In the genomic region with DNA sequence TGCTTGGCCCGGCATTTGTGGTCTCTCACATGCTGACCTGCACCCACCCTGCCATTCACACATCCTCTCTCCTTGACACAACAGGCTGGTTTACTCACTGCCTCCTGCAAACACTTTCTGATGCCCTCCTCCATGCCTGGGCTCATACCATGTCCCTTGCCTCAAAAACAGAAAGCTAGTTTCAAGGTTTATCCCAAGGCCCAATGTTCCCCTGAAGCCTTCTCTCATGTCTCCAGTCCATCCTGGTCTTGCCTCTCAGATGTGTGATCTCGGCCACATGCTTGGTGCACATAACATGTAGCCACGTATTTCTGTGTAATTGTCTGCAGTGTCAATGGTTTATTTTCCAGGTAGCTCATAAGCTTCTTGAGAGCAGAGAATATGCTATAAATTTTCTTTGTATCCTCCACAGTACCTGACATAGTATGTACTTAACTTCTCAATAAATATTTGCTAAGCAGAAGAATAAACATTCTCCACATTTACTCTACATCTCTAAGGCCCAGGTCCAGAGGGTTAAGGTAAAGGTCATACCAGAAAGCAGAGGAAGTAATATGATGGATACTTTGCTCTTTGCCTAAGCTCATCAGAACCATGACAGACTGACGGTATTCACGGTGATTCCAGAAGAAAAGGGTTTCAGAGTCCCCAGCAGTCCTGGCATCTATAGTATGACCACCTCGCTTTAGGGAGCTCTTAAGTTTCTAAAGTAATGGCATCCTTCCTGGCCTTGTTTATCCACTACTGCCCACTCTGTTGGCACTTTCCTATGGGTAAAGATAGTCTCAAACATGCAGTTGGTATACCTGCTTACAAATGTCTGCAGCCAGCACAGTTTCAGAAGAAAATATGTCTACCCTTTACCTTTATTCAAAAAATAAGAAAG, we compare ENCODE assay signal across 1 cellular context.
TF ChIP-seq lines count a peak whose summit lies in the region.

No MANE protein-coding gene starts in this region.

TF ChIP-seq in IMR-90, 13 proteins besides CTCF, POLR2A, EP300 and RAD21:
- TF ChIP-seq MXI1 (IDR thresholded peaks at IDR 0.05; ENCODE audit: borderline replicate concordance, low read depth, low read length) (no peak), SMC3 (IDR thresholded peaks at IDR 0.05; ENCODE audit: low read depth, low read length) (no peak), CEBPB (IDR thresholded peaks at IDR 0.05; ENCODE audit: low read depth, low read length) (no peak), MAZ (IDR thresholded peaks at IDR 0.05; ENCODE audit: borderline replicate concordance, low read depth, low read length) (no peak), CHD1 (IDR thresholded peaks at IDR 0.05; ENCODE audit: low read depth, low read length) (no peak), FOS (IDR thresholded peaks at IDR 0.05; ENCODE audit: low read depth, low read length) (no peak), MAFK (IDR thresholded peaks at IDR 0.05; ENCODE audit: low read depth, low read length) (no peak), RFX5 (IDR thresholded peaks at IDR 0.05; ENCODE audit: low read depth, low read length) (no peak), BHLHE40 (IDR thresholded peaks at IDR 0.05; ENCODE audit: low read depth, low read length) (no peak), RCOR1 (IDR thresholded peaks at IDR 0.05; ENCODE audit: insufficient replicate concordance, low read length) (no peak)
- TF ChIP-seq, protein P1, sequence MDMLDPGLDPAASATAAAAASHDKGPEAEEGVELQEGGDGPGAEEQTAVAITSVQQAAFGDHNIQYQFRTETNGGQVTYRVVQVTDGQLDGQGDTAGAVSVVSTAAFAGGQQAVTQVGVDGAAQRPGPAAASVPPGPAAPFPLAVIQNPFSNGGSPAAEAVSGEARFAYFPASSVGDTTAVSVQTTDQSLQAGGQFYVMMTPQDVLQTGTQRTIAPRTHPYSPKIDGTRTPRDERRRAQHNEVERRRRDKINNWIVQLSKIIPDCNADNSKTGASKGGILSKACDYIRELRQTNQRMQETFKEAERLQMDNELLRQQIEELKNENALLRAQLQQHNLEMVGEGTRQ (IDR thresholded peaks at IDR 0.05; ENCODE audit: low read depth, low read length) = no peak
- TF ChIP-seq, protein P2, sequence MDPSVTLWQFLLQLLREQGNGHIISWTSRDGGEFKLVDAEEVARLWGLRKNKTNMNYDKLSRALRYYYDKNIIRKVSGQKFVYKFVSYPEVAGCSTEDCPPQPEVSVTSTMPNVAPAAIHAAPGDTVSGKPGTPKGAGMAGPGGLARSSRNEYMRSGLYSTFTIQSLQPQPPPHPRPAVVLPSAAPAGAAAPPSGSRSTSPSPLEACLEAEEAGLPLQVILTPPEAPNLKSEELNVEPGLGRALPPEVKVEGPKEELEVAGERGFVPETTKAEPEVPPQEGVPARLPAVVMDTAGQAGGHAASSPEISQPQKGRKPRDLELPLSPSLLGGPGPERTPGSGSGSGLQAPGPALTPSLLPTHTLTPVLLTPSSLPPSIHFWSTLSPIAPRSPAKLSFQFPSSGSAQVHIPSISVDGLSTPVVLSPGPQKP (IDR thresholded peaks at IDR 0.05; ENCODE audit: borderline replicate concordance, low read depth, low read length) = no peak
TF ChIP-seq in IMR-90: peak in this region for 0.
